ENCODE assay signal across 8 cellular contexts in genomic region chr5:141968914-141969608, GRCh38. TPM values are rescaled to one million over a fixed set of nuclear protein-coding genes. Genes with fewer than 3 reads are reported as not detected.
DNase-seq lines count a peak whose midpoint lies in the region; ATAC-seq, FAIRE-seq and TF ChIP-seq lines count a peak whose summit lies in the region.

Gene RNF14 (plus strand): TSS chr5:141969105. CDS start chr5:141973589, 4,484 bp downstream.

- H3K36me3 ChIP-seq in brain microvascular endothelial cell (replicated peaks) = peaks cover 2% of the 10 kb centered on the region

- peak within 1 kb of the TSS; percentile 94 for H3K4me2 ChIP-seq in A549

- no peaks in the 10 kb centered on the region for H3K27me3 ChIP-seq in brain microvascular endothelial cell (replicated peaks)

- H3K4me3 ChIP-seq in A549 (peak within 1 kb of the TSS; percentile 85), brain microvascular endothelial cell (ENCODE audit: low read depth, low read length) (peak within 1 kb of the TSS; percentile 93), iPS-18c (ENCODE audit: insufficient read depth, low read depth, low read length) (peak within 1 kb of the TSS; percentile 89), skin epidermis (peak within 1 kb of the TSS; percentile 50 to 86 (median 58))

- H3K27ac ChIP-seq in A549 (peak within 1 kb of the TSS; percentile 94 to 96), brain microvascular endothelial cell (peak within 1 kb of the TSS; percentile 82), skin epidermis (peak within 1 kb of the TSS; percentile 88 to 100 (median 98))

- TF ChIP-seq RAD21 in A549 (conservative IDR thresholded peaks at IDR 0.05 in 1 of 2, IDR thresholded peaks at IDR 0.05 in 1 of 2) = 0 out of 5 replicates have a peak, but pooled peaks of 1 of the 2 experiments have one; percentile 4

- ATAC-seq in A549 (peak; percentile 96 to 99), GM18517 (IDR thresholded peaks at IDR 0.05; ENCODE audit: unreplicated experiment) (peak; percentile 84), HG03045 (IDR thresholded peaks at IDR 0.05; ENCODE audit: unreplicated experiment) (peak; percentile 94)

- POLR2A ChIA-PET in A549 (lab: Yijun Ruan, JAX) = interaction anchor here (0.6 to 2.3 kb wide), 17 partner anchors 8 to 1322 kb away, joined by 3 to 19 read pairs (median 4); partner anchors contain the start of genes DELE1, GNPDA1, IK and NDUFA2

- H3K4me1 ChIP-seq in A549 = peaks cover 22% of the 10 kb centered on the region

- in situ Hi-C loops in brain microvascular endothelial cell (cut with HindIII; ENCODE audit: low pct_ligation_motif_present, low sequenced_read_pairs) = no loop called here

- no peak for FAIRE-seq in A549 (lab: Jason Lieb, UNC)

- peak; percentile 86 to 94 for DNase-seq in A549 (ENCODE audit: low read depth in 1 of 2, low spot score in 1 of 2)
- DNase-seq in NCI-H2107 (lab: John Stamatoyannopoulos, UW) = peak; percentile 71
- DNase-seq in UCSD-AML1 (lab: John Stamatoyannopoulos, UW; ENCODE audit: unreplicated experiment) = peak; percentile 96
- DNase-seq in brain microvascular endothelial cell = peak; percentile 89

- CTCF ChIA-PET in A549 (lab: Yijun Ruan, JAX) = interaction anchor here (0.5 to 17.2 kb wide), 44 partner anchors 8 to 360 kb away, joined by 3 to 325 read pairs (median 5); partner anchors contain the start of genes DELE1, GNPDA1 and PCDH12

- no peak for TF ChIP-seq EP300 in A549 (IDR thresholded peaks at IDR 0.05)

- 1% methylated on average over 25 of the region's 63 CpGs for WGBS in A549 (ENCODE audit: missing lambda C conversion rate)

- peak; percentile 78 for TF ChIP-seq POLR2A in A549 (IDR thresholded peaks at IDR 0.05; ENCODE audit: low read length)

- TF ChIP-seq CTCF in A549 (IDR thresholded peaks at IDR 0.05) (peak; percentile 89), brain microvascular endothelial cell (IDR thresholded peaks at IDR 0.05; ENCODE audit: low read depth, low read length, missing control alignments) (peak; percentile 72)

- H3K9me3 ChIP-seq in A549 (no peaks in the 10 kb centered on the region), iPS-18c (ENCODE audit: control insufficient read depth, insufficient read depth, low read length) (no peaks in the 10 kb centered on the region)

TF ChIP-seq in A549, 52 proteins besides CTCF, POLR2A, EP300 and RAD21:
- TF ChIP-seq ZNF302 (CRISPR knock-in tag; IDR thresholded peaks at IDR 0.05) (no peak), USF2 (IDR thresholded peaks at IDR 0.05) (peak; percentile 19; the same call in 1 of the 2 replicates), PHF8 (IDR thresholded peaks at IDR 0.05; ENCODE audit: borderline replicate concordance, low read depth) (peak; percentile 93), E2F6 (IDR thresholded peaks at IDR 0.05; ENCODE audit: borderline replicate concordance, low read depth) (no peak), MAX (IDR thresholded peaks at IDR 0.05) (peak; percentile 69; the same call in 1 of the 2 replicates), BHLHE40 (IDR thresholded peaks at IDR 0.05; ENCODE audit: low read depth, low read length) (no peak), MYC (IDR thresholded peaks at IDR 0.05; ENCODE audit: borderline replicate concordance, low read length) (0 out of 2 replicates have a peak, but pooled peaks have one; percentile 31), PBX3 (IDR thresholded peaks at IDR 0.05) (peak; percentile 69; the same call in 1 of the 2 replicates), JUN (IDR thresholded peaks at IDR 0.05) (peak in 1 of 2 experiments; percentile 89; a peak in 4 of 5 replicates), BCL3 (IDR thresholded peaks at IDR 0.05) (0 out of 3 replicates have a peak, but pooled peaks have one; percentile 72), SMC3 (IDR thresholded peaks at IDR 0.05) (0 out of 3 replicates have a peak, but pooled peaks have one; percentile 14), ESRRA (IDR thresholded peaks at IDR 0.05; ENCODE audit: borderline replicate concordance, low read length) (no peak), HMGXB4 (CRISPR knock-in tag; IDR thresholded peaks at IDR 0.05; ENCODE audit: borderline replicate concordance) (peak; percentile 88; the same call in 1 of the 2 replicates), RFX5 (IDR thresholded peaks at IDR 0.05) (no peak), CEBPB (IDR thresholded peaks at IDR 0.05) (no peak), ZSCAN20 (CRISPR knock-in tag; IDR thresholded peaks at IDR 0.05) (no peak)

RNA-seq across cellular contexts. Expression of gene RNF14, which starts in this region (rescaled TPM):
- 47.4 and 57.5 TPM in 2 replicates for polyA plus RNA-seq in A549 (2011; rRNA removed)
- 18.3 and 21.6 TPM in 2 replicates for polyA plus RNA-seq in A549 (2012; cell fraction: cytosol; rRNA removed)
- polyA plus RNA-seq in A549 (2012; cell fraction: nucleus; rRNA removed) = 9.3 and 13.4 TPM in 2 replicates
- 39.7 to 43.2 TPM (median 41.2 TPM) in 3 replicates for polyA plus RNA-seq in A549 (2017; fragmentation: RNase III; extraction: RNeasy Plus Mini Kit Qiagen cat#74134 plus additional on column Dnase treatment)
- 35.6 and 40.5 TPM in 2 replicates for polyA minus RNA-seq in A549 (2011; rRNA and poly(A)+ RNA removed)

Comparison
In these comparisons a context has a peak if more than half of its experiments do, and no peak if none do; other contexts are left out.
1. Peak in every context shown above with its lines: DNase-seq, ATAC-seq, H3K4me3 ChIP-seq and H3K27ac ChIP-seq.